Comparison of ENCODE assay signal across 1 cellular context in the genomic region with DNA sequence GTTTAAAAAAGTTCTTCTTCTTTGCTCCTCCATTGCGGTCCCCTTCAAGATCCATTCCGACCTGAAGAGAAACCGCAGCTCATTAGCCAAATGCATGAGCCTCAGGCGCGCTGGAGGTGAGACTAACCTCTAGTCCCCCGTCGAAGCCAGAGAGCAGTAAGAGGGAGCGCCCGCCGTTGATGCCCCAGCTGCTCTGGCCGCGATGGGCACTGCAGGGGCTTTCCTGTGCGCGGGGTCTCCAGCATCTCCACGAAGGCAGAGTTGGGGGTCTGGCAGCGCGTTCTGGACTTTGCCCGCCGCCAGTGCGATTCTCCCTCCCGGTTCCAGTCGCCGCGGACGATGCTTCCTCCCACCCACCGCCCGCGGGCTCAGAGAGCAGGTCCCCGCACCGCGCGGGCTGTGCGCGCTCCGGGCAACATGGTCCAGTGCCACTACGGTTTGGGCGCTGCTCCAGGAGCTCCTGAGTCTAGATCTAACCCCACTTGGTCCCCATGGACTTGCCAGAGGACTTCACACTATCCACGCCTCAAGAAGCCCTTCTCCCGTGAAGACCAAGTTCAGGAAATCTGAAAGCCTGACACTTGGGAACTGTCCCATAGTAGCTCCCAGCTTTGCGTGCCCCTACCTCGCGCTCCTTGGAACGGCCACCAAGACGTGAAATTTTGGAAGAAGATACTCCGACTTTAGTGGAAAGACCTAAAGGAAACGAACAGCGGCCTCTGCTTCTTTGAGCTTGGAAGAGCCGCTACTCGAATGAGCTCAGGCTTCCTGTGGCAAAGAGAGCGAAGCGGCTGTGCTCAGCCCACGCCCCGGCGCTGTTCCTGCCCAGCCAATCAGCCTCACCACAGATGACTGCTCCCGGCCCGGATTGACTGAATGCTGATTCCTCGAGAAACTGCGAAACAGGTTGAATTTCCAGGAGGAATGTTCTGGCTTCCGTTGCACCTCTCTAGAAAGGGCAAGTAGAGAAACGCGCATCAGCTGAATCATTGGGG.
A peak's percentile ranks its signal among the peaks of the same experiment; 100 is the strongest.
TF ChIP-seq lines count a peak whose summit lies in the region.

A gene (minus strand): TSS at position 755 of the 995 bp plus-strand sequence. CDS start 700 bp downstream, at position 55.

TF ChIP-seq in HepG2, 621 proteins besides CTCF, POLR2A, EP300 and RAD21 (continued from another document and continues in another):
- TF ChIP-seq ZSCAN25 (CRISPR knock-in tag; IDR thresholded peaks at IDR 0.05), result no peak
- no peak for TF ChIP-seq WIZ (CRISPR knock-in tag; IDR thresholded peaks at IDR 0.05)
- TF ChIP-seq, protein P1, sequence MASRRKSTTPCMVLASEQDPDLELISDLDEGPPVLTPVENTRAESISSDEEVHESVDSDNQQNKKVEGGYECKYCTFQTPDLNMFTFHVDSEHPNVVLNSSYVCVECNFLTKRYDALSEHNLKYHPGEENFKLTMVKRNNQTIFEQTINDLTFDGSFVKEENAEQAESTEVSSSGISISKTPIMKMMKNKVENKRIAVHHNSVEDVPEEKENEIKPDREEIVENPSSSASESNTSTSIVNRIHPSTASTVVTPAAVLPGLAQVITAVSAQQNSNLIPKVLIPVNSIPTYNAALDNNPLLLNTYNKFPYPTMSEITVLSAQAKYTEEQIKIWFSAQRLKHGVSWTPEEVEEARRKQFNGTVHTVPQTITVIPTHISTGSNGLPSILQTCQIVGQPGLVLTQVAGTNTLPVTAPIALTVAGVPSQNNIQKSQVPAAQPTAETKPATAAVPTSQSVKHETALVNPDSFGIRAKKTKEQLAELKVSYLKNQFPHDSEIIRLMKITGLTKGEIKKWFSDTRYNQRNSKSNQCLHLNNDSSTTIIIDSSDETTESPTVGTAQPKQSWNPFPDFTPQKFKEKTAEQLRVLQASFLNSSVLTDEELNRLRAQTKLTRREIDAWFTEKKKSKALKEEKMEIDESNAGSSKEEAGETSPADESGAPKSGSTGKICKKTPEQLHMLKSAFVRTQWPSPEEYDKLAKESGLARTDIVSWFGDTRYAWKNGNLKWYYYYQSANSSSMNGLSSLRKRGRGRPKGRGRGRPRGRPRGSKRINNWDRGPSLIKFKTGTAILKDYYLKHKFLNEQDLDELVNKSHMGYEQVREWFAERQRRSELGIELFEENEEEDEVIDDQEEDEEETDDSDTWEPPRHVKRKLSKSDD (CRISPR knock-in tag; IDR thresholded peaks at IDR 0.05; ENCODE audit: low read depth), result no peak
- TF ChIP-seq MAZ (IDR thresholded peaks at IDR 0.05; ENCODE audit: borderline replicate concordance, low read depth, low read length), result no peak
- TF ChIP-seq MAZ (CRISPR knock-in tag; IDR thresholded peaks at IDR 0.05; ENCODE audit: low read depth), result 0 out of 2 replicates have a peak, but pooled peaks have one; percentile 35
- TF ChIP-seq, protein P2, sequence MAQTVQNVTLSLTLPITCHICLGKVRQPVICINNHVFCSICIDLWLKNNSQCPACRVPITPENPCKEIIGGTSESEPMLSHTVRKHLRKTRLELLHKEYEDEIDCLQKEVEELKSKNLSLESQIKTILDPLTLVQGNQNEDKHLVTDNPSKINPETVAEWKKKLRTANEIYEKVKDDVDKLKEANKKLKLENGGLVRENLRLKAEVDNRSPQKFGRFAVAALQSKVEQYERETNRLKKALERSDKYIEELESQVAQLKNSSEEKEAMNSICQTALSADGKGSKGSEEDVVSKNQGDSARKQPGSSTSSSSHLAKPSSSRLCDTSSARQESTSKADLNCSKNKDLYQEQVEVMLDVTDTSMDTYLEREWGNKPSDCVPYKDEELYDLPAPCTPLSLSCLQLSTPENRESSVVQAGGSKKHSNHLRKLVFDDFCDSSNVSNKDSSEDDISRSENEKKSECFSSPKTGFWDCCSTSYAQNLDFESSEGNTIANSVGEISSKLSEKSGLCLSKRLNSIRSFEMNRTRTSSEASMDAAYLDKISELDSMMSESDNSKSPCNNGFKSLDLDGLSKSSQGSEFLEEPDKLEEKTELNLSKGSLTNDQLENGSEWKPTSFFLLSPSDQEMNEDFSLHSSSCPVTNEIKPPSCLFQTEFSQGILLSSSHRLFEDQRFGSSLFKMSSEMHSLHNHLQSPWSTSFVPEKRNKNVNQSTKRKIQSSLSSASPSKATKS (CRISPR knock-in tag; IDR thresholded peaks at IDR 0.05), result no peak
- TF ChIP-seq, protein P3, sequence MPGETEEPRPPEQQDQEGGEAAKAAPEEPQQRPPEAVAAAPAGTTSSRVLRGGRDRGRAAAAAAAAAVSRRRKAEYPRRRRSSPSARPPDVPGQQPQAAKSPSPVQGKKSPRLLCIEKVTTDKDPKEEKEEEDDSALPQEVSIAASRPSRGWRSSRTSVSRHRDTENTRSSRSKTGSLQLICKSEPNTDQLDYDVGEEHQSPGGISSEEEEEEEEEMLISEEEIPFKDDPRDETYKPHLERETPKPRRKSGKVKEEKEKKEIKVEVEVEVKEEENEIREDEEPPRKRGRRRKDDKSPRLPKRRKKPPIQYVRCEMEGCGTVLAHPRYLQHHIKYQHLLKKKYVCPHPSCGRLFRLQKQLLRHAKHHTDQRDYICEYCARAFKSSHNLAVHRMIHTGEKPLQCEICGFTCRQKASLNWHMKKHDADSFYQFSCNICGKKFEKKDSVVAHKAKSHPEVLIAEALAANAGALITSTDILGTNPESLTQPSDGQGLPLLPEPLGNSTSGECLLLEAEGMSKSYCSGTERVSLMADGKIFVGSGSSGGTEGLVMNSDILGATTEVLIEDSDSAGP (CRISPR knock-in tag; IDR thresholded peaks at IDR 0.05; ENCODE audit: borderline replicate concordance), result peak; percentile 86; the same call in 1 of the 2 replicates
- no peak for TF ChIP-seq MTF1 (CRISPR knock-in tag; IDR thresholded peaks at IDR 0.05)
- no peak for TF ChIP-seq PLRG1 (conservative IDR thresholded peaks at IDR 0.05)
- TF ChIP-seq ZNF629 (CRISPR knock-in tag; conservative IDR thresholded peaks at IDR 0.05), result no peak
- TF ChIP-seq RAD51 (IDR thresholded peaks at IDR 0.05; ENCODE audit: borderline replicate concordance), result no peak
- TF ChIP-seq, protein P4, sequence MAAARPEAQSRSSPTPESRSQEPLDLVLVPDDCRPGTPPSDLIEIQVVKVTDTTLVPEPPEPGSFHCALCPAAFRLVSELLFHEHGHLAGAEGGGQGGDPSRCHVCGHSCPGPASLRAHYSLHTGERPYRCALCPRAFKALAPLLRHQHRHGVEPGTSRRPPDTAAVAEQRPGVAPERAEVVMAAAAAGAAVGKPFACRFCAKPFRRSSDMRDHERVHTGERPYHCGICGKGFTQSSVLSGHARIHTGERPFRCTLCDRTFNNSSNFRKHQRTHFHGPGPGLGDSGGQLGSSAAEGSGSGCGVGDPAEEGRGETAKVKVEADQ (CRISPR knock-in tag; IDR thresholded peaks at IDR 0.05; ENCODE audit: borderline replicate concordance), result no peak; the same call in 1 of the 2 replicates
- TF ChIP-seq RFX5 (IDR thresholded peaks at IDR 0.05; ENCODE audit: low read depth, low read length), result no peak
- TF ChIP-seq, protein P5, sequence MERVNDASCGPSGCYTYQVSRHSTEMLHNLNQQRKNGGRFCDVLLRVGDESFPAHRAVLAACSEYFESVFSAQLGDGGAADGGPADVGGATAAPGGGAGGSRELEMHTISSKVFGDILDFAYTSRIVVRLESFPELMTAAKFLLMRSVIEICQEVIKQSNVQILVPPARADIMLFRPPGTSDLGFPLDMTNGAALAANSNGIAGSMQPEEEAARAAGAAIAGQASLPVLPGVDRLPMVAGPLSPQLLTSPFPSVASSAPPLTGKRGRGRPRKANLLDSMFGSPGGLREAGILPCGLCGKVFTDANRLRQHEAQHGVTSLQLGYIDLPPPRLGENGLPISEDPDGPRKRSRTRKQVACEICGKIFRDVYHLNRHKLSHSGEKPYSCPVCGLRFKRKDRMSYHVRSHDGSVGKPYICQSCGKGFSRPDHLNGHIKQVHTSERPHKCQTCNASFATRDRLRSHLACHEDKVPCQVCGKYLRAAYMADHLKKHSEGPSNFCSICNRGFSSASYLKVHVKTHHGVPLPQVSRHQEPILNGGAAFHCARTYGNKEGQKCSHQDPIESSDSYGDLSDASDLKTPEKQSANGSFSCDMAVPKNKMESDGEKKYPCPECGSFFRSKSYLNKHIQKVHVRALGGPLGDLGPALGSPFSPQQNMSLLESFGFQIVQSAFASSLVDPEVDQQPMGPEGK (CRISPR knock-in tag; IDR thresholded peaks at IDR 0.05), result 0 out of 2 replicates have a peak, but pooled peaks have one; percentile 4
- peak; percentile 25; the same call in 1 of the 2 replicates for TF ChIP-seq GFI1 (CRISPR knock-in tag; IDR thresholded peaks at IDR 0.05; ENCODE audit: borderline replicate concordance)
- TF ChIP-seq KDM2A (CRISPR knock-in tag; IDR thresholded peaks at IDR 0.05; ENCODE audit: borderline replicate concordance, low read depth), result peak; percentile 35; the same call in 1 of the 2 replicates
- TF ChIP-seq ZNF546 (CRISPR knock-in tag; conservative IDR thresholded peaks at IDR 0.05), result no peak
- no peak; the same call in 1 of the 2 replicates for TF ChIP-seq ERF (CRISPR knock-in tag; IDR thresholded peaks at IDR 0.05)
- TF ChIP-seq RCOR2 (CRISPR knock-in tag; IDR thresholded peaks at IDR 0.05), result no peak
- no peak for TF ChIP-seq ZNF143 (CRISPR knock-in tag; IDR thresholded peaks at IDR 0.05)
- peak; percentile 8; the same call in 1 of the 2 replicates for TF ChIP-seq ZNF558 (CRISPR knock-in tag; IDR thresholded peaks at IDR 0.05; ENCODE audit: borderline replicate concordance)
- no peak for TF ChIP-seq ATM (IDR thresholded peaks at IDR 0.05; ENCODE audit: borderline replicate concordance)
- TF ChIP-seq, protein P6, sequence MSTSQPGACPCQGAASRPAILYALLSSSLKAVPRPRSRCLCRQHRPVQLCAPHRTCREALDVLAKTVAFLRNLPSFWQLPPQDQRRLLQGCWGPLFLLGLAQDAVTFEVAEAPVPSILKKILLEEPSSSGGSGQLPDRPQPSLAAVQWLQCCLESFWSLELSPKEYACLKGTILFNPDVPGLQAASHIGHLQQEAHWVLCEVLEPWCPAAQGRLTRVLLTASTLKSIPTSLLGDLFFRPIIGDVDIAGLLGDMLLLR (CRISPR knock-in tag; IDR thresholded peaks at IDR 0.05), result no peak
- TF ChIP-seq KDM4B (CRISPR knock-in tag; IDR thresholded peaks at IDR 0.05), result peak; percentile 11; the same call in 1 of the 2 replicates
- TF ChIP-seq ZNF792 (CRISPR knock-in tag; IDR thresholded peaks at IDR 0.05), result peak; percentile 58; the same call in 1 of the 2 replicates
- TF ChIP-seq, protein P7, sequence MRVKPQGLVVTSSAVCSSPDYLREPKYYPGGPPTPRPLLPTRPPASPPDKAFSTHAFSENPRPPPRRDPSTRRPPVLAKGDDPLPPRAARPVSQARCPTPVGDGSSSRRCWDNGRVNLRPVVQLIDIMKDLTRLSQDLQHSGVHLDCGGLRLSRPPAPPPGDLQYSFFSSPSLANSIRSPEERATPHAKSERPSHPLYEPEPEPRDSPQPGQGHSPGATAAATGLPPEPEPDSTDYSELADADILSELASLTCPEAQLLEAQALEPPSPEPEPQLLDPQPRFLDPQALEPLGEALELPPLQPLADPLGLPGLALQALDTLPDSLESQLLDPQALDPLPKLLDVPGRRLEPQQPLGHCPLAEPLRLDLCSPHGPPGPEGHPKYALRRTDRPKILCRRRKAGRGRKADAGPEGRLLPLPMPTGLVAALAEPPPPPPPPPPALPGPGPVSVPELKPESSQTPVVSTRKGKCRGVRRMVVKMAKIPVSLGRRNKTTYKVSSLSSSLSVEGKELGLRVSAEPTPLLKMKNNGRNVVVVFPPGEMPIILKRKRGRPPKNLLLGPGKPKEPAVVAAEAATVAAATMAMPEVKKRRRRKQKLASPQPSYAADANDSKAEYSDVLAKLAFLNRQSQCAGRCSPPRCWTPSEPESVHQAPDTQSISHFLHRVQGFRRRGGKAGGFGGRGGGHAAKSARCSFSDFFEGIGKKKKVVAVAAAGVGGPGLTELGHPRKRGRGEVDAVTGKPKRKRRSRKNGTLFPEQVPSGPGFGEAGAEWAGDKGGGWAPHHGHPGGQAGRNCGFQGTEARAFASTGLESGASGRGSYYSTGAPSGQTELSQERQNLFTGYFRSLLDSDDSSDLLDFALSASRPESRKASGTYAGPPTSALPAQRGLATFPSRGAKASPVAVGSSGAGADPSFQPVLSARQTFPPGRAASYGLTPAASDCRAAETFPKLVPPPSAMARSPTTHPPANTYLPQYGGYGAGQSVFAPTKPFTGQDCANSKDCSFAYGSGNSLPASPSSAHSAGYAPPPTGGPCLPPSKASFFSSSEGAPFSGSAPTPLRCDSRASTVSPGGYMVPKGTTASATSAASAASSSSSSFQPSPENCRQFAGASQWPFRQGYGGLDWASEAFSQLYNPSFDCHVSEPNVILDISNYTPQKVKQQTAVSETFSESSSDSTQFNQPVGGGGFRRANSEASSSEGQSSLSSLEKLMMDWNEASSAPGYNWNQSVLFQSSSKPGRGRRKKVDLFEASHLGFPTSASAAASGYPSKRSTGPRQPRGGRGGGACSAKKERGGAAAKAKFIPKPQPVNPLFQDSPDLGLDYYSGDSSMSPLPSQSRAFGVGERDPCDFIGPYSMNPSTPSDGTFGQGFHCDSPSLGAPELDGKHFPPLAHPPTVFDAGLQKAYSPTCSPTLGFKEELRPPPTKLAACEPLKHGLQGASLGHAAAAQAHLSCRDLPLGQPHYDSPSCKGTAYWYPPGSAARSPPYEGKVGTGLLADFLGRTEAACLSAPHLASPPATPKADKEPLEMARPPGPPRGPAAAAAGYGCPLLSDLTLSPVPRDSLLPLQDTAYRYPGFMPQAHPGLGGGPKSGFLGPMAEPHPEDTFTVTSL (CRISPR knock-in tag; IDR thresholded peaks at IDR 0.05; ENCODE audit: borderline replicate concordance), result no peak; the same call in 1 of the 2 replicates
- TF ChIP-seq AGO1 (IDR thresholded peaks at IDR 0.05; ENCODE audit: low read depth, low read length, poor library complexity, severe bottlenecking), result no peak
- TF ChIP-seq ZNF569 (CRISPR knock-in tag; IDR thresholded peaks at IDR 0.05; ENCODE audit: borderline replicate concordance), result no peak
- TF ChIP-seq KMT2A (CRISPR knock-in tag; IDR thresholded peaks at IDR 0.05), result 0 out of 2 replicates have a peak, but pooled peaks have one; percentile 48
- TF ChIP-seq ZNF550 (CRISPR knock-in tag; IDR thresholded peaks at IDR 0.05; ENCODE audit: borderline replicate concordance), result no peak
- TF ChIP-seq ZNF12 (CRISPR knock-in tag; IDR thresholded peaks at IDR 0.05), result no peak
- TF ChIP-seq ZNF781 (CRISPR knock-in tag; IDR thresholded peaks at IDR 0.05; ENCODE audit: borderline replicate concordance, not compliant biosample characterization), result peak; percentile 93
- no peak for TF ChIP-seq FOXC1 (CRISPR knock-in tag; IDR thresholded peaks at IDR 0.05; ENCODE audit: borderline replicate concordance)
- TF ChIP-seq, protein P8, sequence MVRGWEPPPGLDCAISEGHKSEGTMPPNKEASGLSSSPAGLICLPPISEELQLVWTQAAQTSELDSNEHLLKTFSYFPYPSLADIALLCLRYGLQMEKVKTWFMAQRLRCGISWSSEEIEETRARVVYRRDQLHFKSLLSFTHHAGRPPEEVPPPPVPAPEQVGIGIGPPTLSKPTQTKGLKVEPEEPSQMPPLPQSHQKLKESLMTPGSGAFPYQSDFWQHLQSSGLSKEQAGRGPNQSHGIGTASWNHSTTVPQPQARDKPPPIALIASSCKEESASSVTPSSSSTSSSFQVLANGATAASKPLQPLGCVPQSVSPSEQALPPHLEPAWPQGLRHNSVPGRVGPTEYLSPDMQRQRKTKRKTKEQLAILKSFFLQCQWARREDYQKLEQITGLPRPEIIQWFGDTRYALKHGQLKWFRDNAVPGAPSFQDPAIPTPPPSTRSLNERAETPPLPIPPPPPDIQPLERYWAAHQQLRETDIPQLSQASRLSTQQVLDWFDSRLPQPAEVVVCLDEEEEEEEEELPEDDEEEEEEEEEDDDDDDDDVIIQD (CRISPR knock-in tag; IDR thresholded peaks at IDR 0.05; ENCODE audit: low read depth), result peak; percentile 79
- TF ChIP-seq KDM5B (CRISPR knock-in tag; IDR thresholded peaks at IDR 0.05; ENCODE audit: borderline replicate concordance), result peak; percentile 82; the same call in 1 of the 2 replicates
- TF ChIP-seq FOXJ3 (CRISPR knock-in tag; IDR thresholded peaks at IDR 0.05; ENCODE audit: borderline replicate concordance), result no peak
- peak; percentile 87 for TF ChIP-seq POLR2AphosphoS5 (IDR thresholded peaks at IDR 0.05; ENCODE audit: low read depth, low read length)
- TF ChIP-seq BORCS8-MEF2B (CRISPR knock-in tag; IDR thresholded peaks at IDR 0.05), result 0 out of 2 replicates have a peak, but pooled peaks have one; percentile 11
